ENCODE assay signal across 4 cellular contexts in the genomic region with DNA sequence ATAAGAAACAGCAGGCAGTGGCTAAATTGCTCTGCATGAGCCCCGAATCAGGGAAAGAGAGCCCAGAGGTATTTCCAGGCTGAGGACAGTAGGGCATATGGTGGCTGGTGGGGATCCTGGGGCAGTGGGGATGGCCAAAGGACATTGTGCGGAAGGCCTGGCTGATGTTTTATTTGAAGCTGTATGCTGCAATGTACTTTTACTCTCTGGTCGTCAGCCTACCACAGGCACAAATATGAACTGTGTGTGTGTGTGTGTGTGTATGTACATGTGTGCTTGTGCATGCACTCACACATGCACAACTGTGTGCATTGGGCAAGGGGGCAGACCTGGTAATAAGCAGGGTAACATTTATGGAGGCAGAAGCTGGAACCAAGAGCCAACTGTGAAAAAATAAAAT.
"Had no signal": no experiment of that assay in that cellular context is flagged by ENCODE, and none has a peak within 500 bp of the region (broad histone marks: within the 10 kb centered on the region; RNA-seq: fewer than 3 reads in every experiment).

No MANE protein-coding gene starts in this region.

- H3K27ac Mint-ChIP-seq: GM23338, H9 had no signal

- H2AFZ ChIP-seq: GM23338 had no signal

- DNase-seq: H9, HCEC 1CT, IMR-90 had no signal

- H3K4me2 ChIP-seq: GM23338 had no signal

- H3K4me3 Mint-ChIP-seq: GM23338, H9 had no signal

- H3K4me3 ChIP-seq: GM23338 had no signal

- ATAC-seq: GM23338 had no signal

- H3K9me3 Mint-ChIP-seq: GM23338, H9 had no signal
